2 cellular contexts compared by ENCODE assay signal in the genomic region with DNA sequence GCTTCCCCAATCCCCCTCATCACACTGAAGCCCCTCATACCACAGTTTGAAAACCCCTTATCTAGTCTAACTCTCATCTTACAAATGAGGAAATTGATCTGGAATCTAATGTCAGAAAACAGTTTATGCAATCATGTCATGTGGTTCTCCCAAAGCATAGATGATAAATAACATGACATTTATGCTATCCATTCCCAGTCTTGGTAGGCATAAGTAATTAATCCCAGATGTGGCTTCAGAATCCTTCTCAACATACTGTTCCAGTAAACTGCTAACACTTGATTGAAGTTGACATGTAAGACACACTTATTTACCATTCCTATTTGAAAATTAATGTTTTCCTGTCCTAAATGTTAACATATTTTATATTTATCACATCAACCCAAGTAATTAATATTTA.
TF ChIP-seq lines count a peak whose summit lies in the region.

No MANE protein-coding gene starts in this region.

TF ChIP-seq in SK-N-SH, 30 proteins besides CTCF, POLR2A, EP300 and RAD21 (continued from another document):
- no peak for TF ChIP-seq REST (IDR thresholded peaks at IDR 0.05; ENCODE audit: low read depth, low read length)
- TF ChIP-seq, protein P1, sequence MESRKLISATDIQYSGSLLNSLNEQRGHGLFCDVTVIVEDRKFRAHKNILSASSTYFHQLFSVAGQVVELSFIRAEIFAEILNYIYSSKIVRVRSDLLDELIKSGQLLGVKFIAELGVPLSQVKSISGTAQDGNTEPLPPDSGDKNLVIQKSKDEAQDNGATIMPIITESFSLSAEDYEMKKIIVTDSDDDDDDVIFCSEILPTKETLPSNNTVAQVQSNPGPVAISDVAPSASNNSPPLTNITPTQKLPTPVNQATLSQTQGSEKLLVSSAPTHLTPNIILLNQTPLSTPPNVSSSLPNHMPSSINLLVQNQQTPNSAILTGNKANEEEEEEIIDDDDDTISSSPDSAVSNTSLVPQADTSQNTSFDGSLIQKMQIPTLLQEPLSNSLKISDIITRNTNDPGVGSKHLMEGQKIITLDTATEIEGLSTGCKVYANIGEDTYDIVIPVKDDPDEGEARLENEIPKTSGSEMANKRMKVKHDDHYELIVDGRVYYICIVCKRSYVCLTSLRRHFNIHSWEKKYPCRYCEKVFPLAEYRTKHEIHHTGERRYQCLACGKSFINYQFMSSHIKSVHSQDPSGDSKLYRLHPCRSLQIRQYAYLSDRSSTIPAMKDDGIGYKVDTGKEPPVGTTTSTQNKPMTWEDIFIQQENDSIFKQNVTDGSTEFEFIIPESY (IDR thresholded peaks at IDR 0.05; ENCODE audit: borderline replicate concordance, low read depth) = no peak
- no peak for TF ChIP-seq EZH2phosphoT487 (IDR thresholded peaks at IDR 0.05; ENCODE audit: borderline replicate concordance, low read depth)
- no peak for TF ChIP-seq ELF1 (IDR thresholded peaks at IDR 0.05)
- TF ChIP-seq TAF1 (IDR thresholded peaks at IDR 0.05; ENCODE audit: borderline replicate concordance, low read depth, low read length) = no peak
- no peak for TF ChIP-seq YY1 (IDR thresholded peaks at IDR 0.05; ENCODE audit: low read depth)
- no peak for TF ChIP-seq CHD2 (IDR thresholded peaks at IDR 0.05; ENCODE audit: low read length, partially characterized antibody)

TF ChIP-seq in SK-N-SH treated with all-trans-retinoic acid at 6 μM for 48 hours, 23 proteins besides CTCF, POLR2A, EP300 and RAD21 (continued from another document):
- TF ChIP-seq, protein P2, sequence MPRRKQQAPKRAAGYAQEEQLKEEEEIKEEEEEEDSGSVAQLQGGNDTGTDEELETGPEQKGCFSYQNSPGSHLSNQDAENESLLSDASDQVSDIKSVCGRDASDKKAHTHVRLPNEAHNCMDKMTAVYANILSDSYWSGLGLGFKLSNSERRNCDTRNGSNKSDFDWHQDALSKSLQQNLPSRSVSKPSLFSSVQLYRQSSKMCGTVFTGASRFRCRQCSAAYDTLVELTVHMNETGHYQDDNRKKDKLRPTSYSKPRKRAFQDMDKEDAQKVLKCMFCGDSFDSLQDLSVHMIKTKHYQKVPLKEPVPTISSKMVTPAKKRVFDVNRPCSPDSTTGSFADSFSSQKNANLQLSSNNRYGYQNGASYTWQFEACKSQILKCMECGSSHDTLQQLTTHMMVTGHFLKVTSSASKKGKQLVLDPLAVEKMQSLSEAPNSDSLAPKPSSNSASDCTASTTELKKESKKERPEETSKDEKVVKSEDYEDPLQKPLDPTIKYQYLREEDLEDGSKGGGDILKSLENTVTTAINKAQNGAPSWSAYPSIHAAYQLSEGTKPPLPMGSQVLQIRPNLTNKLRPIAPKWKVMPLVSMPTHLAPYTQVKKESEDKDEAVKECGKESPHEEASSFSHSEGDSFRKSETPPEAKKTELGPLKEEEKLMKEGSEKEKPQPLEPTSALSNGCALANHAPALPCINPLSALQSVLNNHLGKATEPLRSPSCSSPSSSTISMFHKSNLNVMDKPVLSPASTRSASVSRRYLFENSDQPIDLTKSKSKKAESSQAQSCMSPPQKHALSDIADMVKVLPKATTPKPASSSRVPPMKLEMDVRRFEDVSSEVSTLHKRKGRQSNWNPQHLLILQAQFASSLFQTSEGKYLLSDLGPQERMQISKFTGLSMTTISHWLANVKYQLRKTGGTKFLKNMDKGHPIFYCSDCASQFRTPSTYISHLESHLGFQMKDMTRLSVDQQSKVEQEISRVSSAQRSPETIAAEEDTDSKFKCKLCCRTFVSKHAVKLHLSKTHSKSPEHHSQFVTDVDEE (CRISPR knock-in tag; IDR thresholded peaks at IDR 0.05) = no peak
- TF ChIP-seq CREB5 (CRISPR knock-in tag; IDR thresholded peaks at IDR 0.05; ENCODE audit: low read depth) (no peak), ZC3H10 (CRISPR knock-in tag; IDR thresholded peaks at IDR 0.05) (no peak), ZNF70 (CRISPR knock-in tag; IDR thresholded peaks at IDR 0.05) (no peak), ZFP3 (CRISPR knock-in tag; IDR thresholded peaks at IDR 0.05) (no peak), ISL1 (CRISPR knock-in tag; IDR thresholded peaks at IDR 0.05) (no peak), SNAI2 (CRISPR knock-in tag; IDR thresholded peaks at IDR 0.05) (no peak), ZNF565 (CRISPR knock-in tag; conservative IDR thresholded peaks at IDR 0.05; ENCODE audit: low read depth) (no peak), BACH2 (CRISPR knock-in tag; IDR thresholded peaks at IDR 0.05; ENCODE audit: borderline replicate concordance) (no peak)
